8 cellular contexts compared by ENCODE assay signal in genomic region chr2:221570321-221571107, GRCh38. TPM values are rescaled to one million over a fixed set of nuclear protein-coding genes. Genes with fewer than 3 reads are reported as not detected.
DNase-seq lines count a peak whose midpoint lies in the region; ATAC-seq and TF ChIP-seq lines count a peak whose summit lies in the region.

No MANE protein-coding gene starts in this region.

- H3K4me3 ChIP-seq in BJ (ENCODE audit: low read depth, low read length) (peak overlapping the region; percentile 57), HUES6 (ENCODE audit: low read depth, low read length) (peak overlapping the region; percentile 73)

- H3K36me3 ChIP-seq in BJ (ENCODE audit: control insufficient read depth, insufficient read depth, low read length) = no peaks in the 10 kb centered on the region
- H3K36me3 ChIP-seq in HUES6 (ENCODE audit: control insufficient read depth, insufficient read depth, low read length) = no peaks in the 10 kb centered on the region

- ATAC-seq in foreskin keratinocyte (no peak), GM21390 (IDR thresholded peaks at IDR 0.05; ENCODE audit: unreplicated experiment) (no peak), HG03565 (IDR thresholded peaks at IDR 0.05; ENCODE audit: unreplicated experiment) (no peak), GM21528 (IDR thresholded peaks at IDR 0.05; ENCODE audit: low FRiP score, unreplicated experiment) (no peak)

- TF ChIP-seq CTCF in BJ (IDR thresholded peaks at IDR 0.05; ENCODE audit: insufficient read depth, low read depth, low read length) = peak; percentile 31; the same call in 1 of the 2 replicates
- peak; percentile 66 for TF ChIP-seq CTCF in foreskin keratinocyte (conservative IDR thresholded peaks at IDR 0.05)

- peaks cover 26% of the 10 kb centered on the region for H3K4me1 ChIP-seq in HUES6 (ENCODE audit: control insufficient read depth, insufficient read depth, low read length)
- peaks cover 4% of the 10 kb centered on the region for H3K4me1 ChIP-seq in foreskin keratinocyte

- H3K27ac ChIP-seq in HUES6 (ENCODE audit: low read depth, low read length) (no peak overlapping the region), foreskin keratinocyte (no peak overlapping the region)

- H3K27me3 ChIP-seq in BJ (ENCODE audit: control insufficient read depth, insufficient read depth, low read length) = no peaks in the 10 kb centered on the region
- peaks cover 48% of the 10 kb centered on the region for H3K27me3 ChIP-seq in HUES6 (ENCODE audit: control insufficient read depth, insufficient read depth, low read length)
- H3K27me3 ChIP-seq in foreskin keratinocyte = peaks cover 67% of the 10 kb centered on the region

- POLR2A ChIA-PET in BJ (lab: Charles Lee) = interaction anchor here (0.6 kb wide), 1 partner anchor 149 kb away, joined by 10 read pairs; no protein-coding TSS in a partner anchor

- peak overlapping the region; percentile 72 for H3K9ac ChIP-seq in HUES6 (ENCODE audit: low read length)

- CTCF ChIA-PET in BJ (lab: Yijun Ruan, JAX) = no interaction called here

- intact Hi-C loops in posterior cingulate gyrus (cut with DNase I) = loop anchor here (5.0 kb wide), 1 partner anchor 397 kb away; no protein-coding TSS in a partner anchor

- DNase-seq in BJ (ENCODE audit: low read depth) (no peak), foreskin keratinocyte (peak; percentile 11 to 32), posterior cingulate gyrus (peak in 7 of 10 donors; percentile 16 to 89 (median 34))
- DNase-seq in activated T-cell treated with anti-CD3 and anti-CD28 coated beads, Interleukin-2, amount 50 U/mL, for 1 hour = peak; percentile 25

- H3K9me3 ChIP-seq in HUES6 (ENCODE audit: control insufficient read depth, insufficient read depth, low read depth, low read length) = no peaks in the 10 kb centered on the region

RNA-seq across cellular contexts. Expression of gene EPHA4, which starts 1.6 kb away (rescaled TPM):
- polyA plus RNA-seq in BJ (2011; rRNA removed) (57.2 and 63.2 TPM in 2 replicates), foreskin keratinocyte (0.27 and 0.36 TPM in 2 replicates)
- polyA minus RNA-seq in BJ (2011; rRNA and poly(A)+ RNA removed) = 82.9 and 87.6 TPM in 2 replicates
- total RNA-seq in foreskin keratinocyte = 0.48 and 1.0 TPM in 2 replicates

Comparison
In these comparisons a context has a peak if more than half of its experiments do, and no peak if none do; other contexts are left out.
1. RNA of gene EPHA4, which starts 1.6 kb away (polyA plus RNA-seq): 57.2 to 63.2 TPM in BJ; 0.27 to 0.36 TPM in foreskin keratinocyte; every median in the first group is over 10 times any median in the second.